Comparison of ENCODE assay signal across 25 cellular contexts in the genomic region with DNA sequence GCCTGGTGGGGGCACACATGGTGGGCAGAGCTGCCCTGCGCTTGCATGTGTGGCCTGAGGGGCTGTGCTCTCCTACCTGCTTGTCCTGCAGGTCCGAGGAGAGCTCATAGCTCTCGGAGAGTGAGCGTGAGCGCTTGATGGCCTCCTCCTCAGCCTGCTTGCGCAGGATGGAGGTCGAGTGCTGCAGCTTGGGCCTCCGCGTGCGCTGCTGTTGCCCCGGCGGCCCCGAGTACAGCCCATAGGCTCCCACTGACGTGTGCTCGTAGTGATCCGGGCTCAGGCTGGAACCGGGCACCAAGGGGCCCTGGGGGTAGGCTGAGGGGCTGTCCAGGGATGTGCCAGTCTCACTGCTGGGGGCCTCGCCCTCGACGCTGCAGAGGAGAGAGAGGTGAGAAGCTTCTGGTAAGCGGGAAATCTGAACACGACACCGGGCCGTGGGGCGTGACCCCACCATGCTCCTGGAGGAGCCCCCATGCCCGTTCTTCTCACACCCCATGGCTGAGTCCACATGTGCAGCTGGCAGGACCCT.
"Had no signal": no experiment of that assay in that cellular context is flagged by ENCODE, and none has a peak within 500 bp of the region (broad histone marks: within the 10 kb centered on the region; RNA-seq: fewer than 3 reads in every experiment).

No MANE protein-coding gene starts in this region.

- H3K4me3 Mint-ChIP-seq: mesothelial cell of epicardium; naive thymus-derived CD4-positive, alpha-beta T cell; nephron; neural progenitor cell; stimulated activated effector memory CD8-positive, alpha-beta T cell treated with anti-CD3 and anti-CD28 coated beads, Interleukin-12 subunit alpha, Interleukin-12 subunit beta, amount 100 ng/mL, for 72 hours; type B pancreatic cell had no signal

- H3K27me3 ChIP-seq: colonic mucosa, gastrocnemius medialis, neural progenitor cell, sigmoid colon, stomach, testis, tibial artery had no signal

- H3K9ac ChIP-seq: neural progenitor cell had no signal

- H3K27ac Mint-ChIP-seq: mesothelial cell of epicardium, neural progenitor cell, type B pancreatic cell had no signal

- H3K36me3 ChIP-seq: colonic mucosa, neural progenitor cell had no signal

- ATAC-seq: esophagus mucosa; gastrocnemius medialis; mucosa of descending colon; naive thymus-derived CD4-positive, alpha-beta T cell; right cardiac atrium; stimulated activated effector memory CD8-positive, alpha-beta T cell treated with anti-CD3 and anti-CD28 coated beads, Interleukin-12 subunit alpha, Interleukin-12 subunit beta, amount 100 ng/mL, for 72 hours had no signal

- H3K4me2 ChIP-seq: neural progenitor cell had no signal

- DNase-seq: central memory CD4-positive, alpha-beta T cell; colonic mucosa; dermis blood vessel endothelial cell; foreskin fibroblast; gastrocnemius medialis; head of caudate nucleus; mesenchymal stem cell; mucosa of descending colon; naive thymus-derived CD4-positive, alpha-beta T cell; nucleus accumbens; sigmoid colon; stimulated activated CD4-positive, alpha-beta T cell treated with anti-CD3 and anti-CD28 coated beads, Interleukin-2, amount 100 ng/mL, for 24 hours; stimulated activated CD4-positive, alpha-beta T cell treated with anti-CD3 and anti-CD28 coated beads, Interleukin-4, amount 100 ng/mL, for 24 hours; stomach; testis; tibial artery had no signal

- H3K9me3 Mint-ChIP-seq: mesothelial cell of epicardium; naive thymus-derived CD4-positive, alpha-beta T cell; nephron; neural progenitor cell; stimulated activated effector memory CD8-positive, alpha-beta T cell treated with anti-CD3 and anti-CD28 coated beads, Interleukin-12 subunit alpha, Interleukin-12 subunit beta, amount 100 ng/mL, for 72 hours; type B pancreatic cell had no signal

- H2AFZ ChIP-seq: neural progenitor cell had no signal

- H3K4me1 ChIP-seq: colonic mucosa had no signal

- H3K27ac ChIP-seq: colonic mucosa, epithelial cell of prostate, gastrocnemius medialis, neural progenitor cell, prostate gland, sigmoid colon, stomach, testis, tibial artery had no signal

- H3K27me3 Mint-ChIP-seq: naive thymus-derived CD4-positive, alpha-beta T cell; type B pancreatic cell had no signal

- H3K4me3 ChIP-seq: colonic mucosa, gastrocnemius medialis, mucosa of descending colon, neural progenitor cell, prostate gland, sigmoid colon, stomach, testis, tibial artery had no signal

- H3K9me3 ChIP-seq: colonic mucosa, gastrocnemius medialis, mucosa of descending colon, prostate gland, sigmoid colon, stomach, testis, tibial artery had no signal
